16 cellular contexts compared by ENCODE assay signal in the genomic region with DNA sequence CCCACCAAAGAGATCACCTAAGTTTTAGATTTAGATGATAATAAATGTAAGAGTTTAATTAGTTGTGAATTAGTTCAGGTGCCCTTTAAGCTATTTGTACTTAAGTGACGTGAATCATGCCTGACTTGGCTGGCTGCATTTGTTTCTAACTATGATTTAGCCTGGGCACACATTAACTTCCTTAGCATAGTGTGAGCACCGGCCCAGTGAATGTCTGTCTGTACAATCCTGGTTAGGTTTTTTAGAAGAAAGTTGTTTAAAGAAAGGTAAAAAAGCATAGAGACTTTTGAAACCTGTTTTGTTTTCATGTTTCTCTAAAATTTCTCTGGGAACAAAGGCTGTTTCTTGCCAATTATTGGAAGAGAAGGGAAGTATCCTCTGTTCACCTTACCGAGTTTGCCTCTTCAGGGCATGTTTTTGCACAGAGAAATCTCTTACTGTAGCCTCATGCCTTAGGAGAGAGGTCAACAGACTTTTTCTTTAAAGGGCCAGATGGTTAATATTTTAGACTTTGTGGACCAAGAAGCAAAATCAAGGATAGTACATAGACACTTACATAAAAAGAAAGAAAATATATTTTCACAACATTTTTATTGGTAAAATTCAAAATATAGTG. TPM values are rescaled to one million over a fixed set of nuclear protein-coding genes. Genes with fewer than 3 reads are reported as not detected.
DNase-seq lines count a peak whose midpoint lies in the region; ATAC-seq and TF ChIP-seq lines count a peak whose summit lies in the region.
"Had no signal": no experiment of that assay in that cellular context is flagged by ENCODE, and none has a peak within 500 bp of the region (broad histone marks: within the 10 kb centered on the region; RNA-seq: fewer than 3 reads in every experiment).

No MANE protein-coding gene starts in this region.

- H3K27me3 Mint-ChIP-seq in CD14-positive monocyte (ENCODE audit: low read depth in 3 of 3): peaks cover 0 to 12% (median 5%) of the 10 kb centered on the region in 3 donors

- peaks cover 0 to 3% (median 1%) of the 10 kb centered on the region in 7 donors for H3K9me3 Mint-ChIP-seq in CD14-positive monocyte
- H3K9me3 Mint-ChIP-seq: memory B cell had no signal

- no peak overlapping the region for H3K4me3 ChIP-seq in epithelial cell of esophagus (ENCODE audit: low read length)
- H3K4me3 ChIP-seq in right lobe of liver: no peak overlapping the region
- peak overlapping the region; percentile 32 for H3K4me3 ChIP-seq in thoracic aorta
- H3K4me3 ChIP-seq: upper lobe of left lung had no signal

- H3K36me3 ChIP-seq in right lobe of liver (no peaks in the 10 kb centered on the region), thoracic aorta (no peaks in the 10 kb centered on the region)
- H3K36me3 ChIP-seq: upper lobe of left lung had no signal

- TF ChIP-seq POLR2A in right lobe of liver (IDR thresholded peaks at IDR 0.05): peak; percentile 21

- intact Hi-C loops in right lobe of liver (cut with DNase I) (no loop called here), CD14-positive monocyte (cut with micrococcal nuclease) (loop anchor here in 1 of 2 donors (5.0 kb wide), 1 partner anchor 58 kb away; no protein-coding TSS in a partner anchor)

- no peak overlapping the region for H3K27ac Mint-ChIP-seq in CD14-positive monocyte
- H3K27ac Mint-ChIP-seq: activated CD4-positive, alpha-beta T cell treated with anti-CD3 and anti-CD28 coated beads for 36 hours; memory B cell had no signal

- H3K9me3 ChIP-seq in right lobe of liver: no peaks in the 10 kb centered on the region
- no peaks in the 10 kb centered on the region for H3K9me3 ChIP-seq in thoracic aorta
- H3K9me3 ChIP-seq: upper lobe of left lung had no signal

- TF ChIP-seq CTCF in epithelial cell of esophagus (IDR thresholded peaks at IDR 0.05; ENCODE audit: insufficient read depth, low read depth, low read length, missing control alignments): no peak
- no peak for TF ChIP-seq CTCF in right lobe of liver (IDR thresholded peaks at IDR 0.05)
- TF ChIP-seq CTCF in thoracic aorta (IDR thresholded peaks at IDR 0.05): no peak
- TF ChIP-seq CTCF in CD14-positive monocyte (IDR thresholded peaks at IDR 0.05): no peak

- H3K4me1 ChIP-seq in right lobe of liver: peaks cover 0 to 10% (median 0%) of the 10 kb centered on the region in 4 donors
- peaks cover 17 to 27% of the 10 kb centered on the region in 2 donors for H3K4me1 ChIP-seq in thoracic aorta (ENCODE audit: control insufficient read depth in 1 of 2, low read depth in 2 of 2)
- H3K4me1 ChIP-seq: upper lobe of left lung had no signal

- peak overlapping the region; percentile 49 to 88 (median 85) for H3K27ac ChIP-seq in right lobe of liver
- H3K27ac ChIP-seq in thoracic aorta: peak overlapping the region; percentile 71 to 74

- WGBS in right lobe of liver (ENCODE audit: insufficient coverage, low coverage, low lambda C conversion rate, missing lambda C conversion rate): 27% methylated on average over 3 of the region's 3 CpGs

- H3K4me1 Mint-ChIP-seq in CD14-positive monocyte: peaks cover 21% of the 10 kb centered on the region
- H3K4me1 Mint-ChIP-seq: activated CD4-positive, alpha-beta T cell treated with anti-CD3 and anti-CD28 coated beads for 36 hours had no signal

- no peak overlapping the region for H3K4me3 Mint-ChIP-seq in CD14-positive monocyte
- H3K4me3 Mint-ChIP-seq: activated CD4-positive, alpha-beta T cell treated with anti-CD3 and anti-CD28 coated beads for 36 hours; memory B cell had no signal

- DNase-seq in LoVo (ENCODE audit: low spot score) (peak; percentile 12), epithelial cell of esophagus (ENCODE audit: low read depth) (peak; percentile 79), right lobe of liver (peak; percentile 27 to 76 (median 54)), thoracic aorta (ENCODE audit: low spot score) (peak; percentile 6), CD14-positive monocyte (ENCODE audit: low spot score) (no peak), NCI-H128 (lab: John Stamatoyannopoulos, UW; ENCODE audit: unreplicated experiment) (no peak)
- DNase-seq: activated CD4-positive, alpha-beta T cell treated with anti-CD3 and anti-CD28 coated beads for 36 hours; activated naive CD4-positive, alpha-beta T cell treated with Interleukin-2 at 50 U/mL for 16 hours; DND-41; H7; NCI-H146 had no signal

- H3K27me3 ChIP-seq in right lobe of liver: no peaks in the 10 kb centered on the region
- H3K27me3 ChIP-seq in thoracic aorta (replicated peaks; ENCODE audit: insufficient read depth): no peaks in the 10 kb centered on the region
- H3K27me3 ChIP-seq: upper lobe of left lung had no signal

- ATAC-seq in right lobe of liver (peak; percentile 75 to 80 (median 76)), thoracic aorta (ENCODE audit: insufficient number of reproducible peaks, low FRiP score, low read depth) (no peak), GM19463 (IDR thresholded peaks at IDR 0.05; ENCODE audit: unreplicated experiment) (no peak), GM19351 (IDR thresholded peaks at IDR 0.05; ENCODE audit: unreplicated experiment) (no peak)
- ATAC-seq: activated CD4-positive, alpha-beta T cell treated with anti-CD3 and anti-CD28 coated beads for 36 hours had no signal

- peaks cover 0 to 3% of the 10 kb centered on the region in 2 donors for H3K36me3 Mint-ChIP-seq in CD14-positive monocyte
- H3K36me3 Mint-ChIP-seq: memory B cell had no signal

RNA-seq across cellular contexts. Expression of a gene that starts 42.9 kb away (rescaled TPM):
- total RNA-seq in right lobe of liver: 10 to 100 TPM; 32.9 to 45.2 (median 37.2) TPM
- total RNA-seq in thoracic aorta: 10 to 100 TPM; 15.8 to 18.6 TPM
- not detected for polyA plus RNA-seq in CD14-positive monocyte
- total RNA-seq: OCI-LY7 had no signal

Comparison
In these comparisons a context has a peak if more than half of its experiments do, and no peak if none do; other contexts are left out.
1. DNase-seq: peak in LoVo (single experiment), epithelial cell of esophagus (single experiment), right lobe of liver (3 of 3) and thoracic aorta (single experiment); none in CD14-positive monocyte (single experiment) and NCI-H128 (single experiment).
2. ATAC-seq: peak in right lobe of liver (4 of 4); none in thoracic aorta (single experiment), GM19463 (single experiment) and GM19351 (single experiment).